ENCODE assay signal across 8 cellular contexts in the genomic region with DNA sequence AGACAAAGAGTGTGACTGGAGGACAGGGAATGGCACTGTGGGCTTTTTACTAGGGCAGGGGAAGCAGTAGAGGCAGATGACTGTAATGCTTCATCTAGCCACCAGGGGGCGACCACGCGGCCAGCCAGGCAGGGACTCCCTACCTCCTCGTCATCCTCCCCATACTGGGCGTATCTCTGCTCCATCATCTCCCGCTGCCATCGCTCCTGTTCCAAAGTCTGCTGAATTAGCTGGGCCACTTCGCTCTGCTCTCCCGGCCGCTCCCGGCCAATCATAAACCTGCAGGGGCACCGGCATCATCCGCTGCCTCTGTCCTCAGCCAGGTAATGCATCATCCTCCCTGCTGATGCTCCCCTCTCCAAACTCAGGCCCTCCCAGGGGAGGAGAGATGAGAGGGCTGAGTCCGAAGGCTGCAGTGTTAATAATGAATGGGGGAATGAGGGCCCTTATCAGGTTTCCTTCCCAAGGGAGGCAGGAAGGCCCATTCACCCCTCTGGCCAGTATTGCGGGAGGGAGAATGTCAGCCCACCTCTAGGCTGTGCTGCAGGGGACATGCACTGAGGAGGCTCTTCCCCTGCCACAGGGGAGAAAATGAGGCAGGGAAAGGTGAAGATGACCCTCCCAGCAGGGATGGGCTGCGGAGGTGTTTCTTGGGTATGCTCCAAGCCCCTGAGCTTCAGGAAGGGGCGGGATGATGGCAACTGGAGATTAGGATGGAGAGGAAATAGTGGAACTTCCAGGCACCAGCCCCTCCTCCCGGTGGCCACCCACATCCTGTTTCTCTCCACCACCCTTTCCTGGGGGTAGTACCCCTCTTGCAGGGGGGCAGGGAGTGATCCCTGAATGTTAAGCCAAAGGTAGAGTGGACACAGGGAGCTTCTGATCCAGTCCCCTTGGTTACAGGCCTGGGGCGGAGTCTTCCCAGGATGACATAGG. TPM values are rescaled to one million over a fixed set of nuclear protein-coding genes. Genes with fewer than 3 reads are reported as not detected.
DNase-seq lines count a peak whose midpoint lies in the region; ATAC-seq and TF ChIP-seq lines count a peak whose summit lies in the region.

No MANE protein-coding gene starts in this region.

- peak; percentile 41 for ATAC-seq in GM21529 (IDR thresholded peaks at IDR 0.05; ENCODE audit: unreplicated experiment)
- peak; percentile 87 to 91 for ATAC-seq in activated CD4-positive, CD25-positive, alpha-beta regulatory T cell treated with anti-CD3 and anti-CD28 coated beads, Interleukin-2, amount 50 U/mL, for 24 hours
- ATAC-seq in left colon, result peak; percentile 86
- no peak for ATAC-seq in HG03571 (IDR thresholded peaks at IDR 0.05; ENCODE audit: unreplicated experiment)

- no peak overlapping the region for H3K27ac ChIP-seq in C4-2B
- H3K27ac ChIP-seq in caudate nucleus (ENCODE audit: low read depth, low read length), result no peak overlapping the region

- peak; percentile 97 for TF ChIP-seq CTCF in C4-2B (conservative IDR thresholded peaks at IDR 0.05)

- DNase-seq in NCI-H1694 (lab: John Stamatoyannopoulos, UW) (peak; percentile 45), caudate nucleus (lab: John Stamatoyannopoulos, UW) (peak in 54 of 61 donors; percentile 24 to 87 (median 56)), left colon (peak; percentile 76 to 82)
- peak; percentile 74 to 78 for DNase-seq in stimulated activated CD4-positive, alpha-beta T cell treated with anti-CD3 and anti-CD28 coated beads, Interleukin-4, amount 100 ng/mL, for 4 hours

- intact Hi-C loops in left colon (cut with DNase I, micrococcal nuclease), result no loop called here

RNA-seq across cellular contexts. Expression of gene SAMD14, which starts 10.3 kb away (rescaled TPM):
- under 1 TPM; 0.70 to 0.92 TPM for total RNA-seq in left colon

RNA-seq across cellular contexts. Expression of gene PPP1R9B, which starts 10.3 kb away (rescaled TPM):
- total RNA-seq in left colon, result 10 to 100 TPM; 30.6 to 34.3 TPM

RNA-seq across cellular contexts. Expression of gene SGCA, which starts 25.6 kb away (rescaled TPM):
- 1 to 10 TPM in 1 of 2 donors, under 1 TPM in 1; 0.31 to 4.7 TPM for total RNA-seq in left colon

RNA-seq across cellular contexts. Expression of gene PDK2, which starts 45.1 kb away (rescaled TPM):
- 10 to 100 TPM; 59.5 to 71.4 TPM for total RNA-seq in left colon
